19 cellular contexts compared by ENCODE assay signal in genomic region chr12:57826966-57827365, GRCh38. TPM values are rescaled to one million over a fixed set of nuclear protein-coding genes. Genes with fewer than 3 reads are reported as not detected.
DNase-seq lines count a peak whose midpoint lies in the region; ATAC-seq, FAIRE-seq and TF ChIP-seq lines count a peak whose summit lies in the region.
"Had no signal": no experiment of that assay in that cellular context is flagged by ENCODE, and none has a peak within 500 bp of the region (broad histone marks: within the 10 kb centered on the region; RNA-seq: fewer than 3 reads in every experiment).

No MANE protein-coding gene starts in this region.

- no peak for FAIRE-seq in H1 (lab: Jason Lieb, UNC)
- FAIRE-seq: HepG2 had no signal

- no peaks in the 10 kb centered on the region for H3K27me3 Mint-ChIP-seq in stimulated activated naive CD8-positive, alpha-beta T cell treated with anti-CD3 and anti-CD28 coated beads, Interleukin-15, amount 100 ng/mL, for 72 hours
- H3K27me3 Mint-ChIP-seq: activated CD4-positive, alpha-beta T cell treated with anti-CD3 and anti-CD28 coated beads for 36 hours; stimulated activated naive B cell treated with anti-CD40 and anti-IgM and Interleukin-4, amounts not matched to agents 10 μg/mL and 1 μg/mL and 100 μg/mL, for 72 hours had no signal

- H3K4me3 ChIP-seq in H1 (ENCODE audit: extremely low read depth in 1 of 4, insufficient read depth in 2 of 4, low read depth in 3 of 4, low read length in 4 of 4), result no peak overlapping the region
- H3K4me3 ChIP-seq in upper lobe of right lung, result no peak overlapping the region
- no peak overlapping the region for H3K4me3 ChIP-seq in left lung
- H3K4me3 ChIP-seq: HAP-1, heart left ventricle, thyroid gland had no signal

- H2BK12ac ChIP-seq in H1 (ENCODE audit: low read depth, low read length), result no peak overlapping the region

- no peak overlapping the region for H2BK120ac ChIP-seq in H1 (replicated peaks; ENCODE audit: low read depth, low read length)

- CTCF ChIA-PET in H1 (lab: Charles Lee; ENCODE audit: partially characterized antibody), result interaction anchor here (1.1 to 8.6 kb wide), 4 partner anchors 11 to 76 kb away, joined by 3 to 94 read pairs (median 14); no protein-coding TSS in a partner anchor

- intact Hi-C loops in upper lobe of right lung (cut with DNase I), result loop anchor here (5.0 kb wide), 1 partner anchor 75 kb away; no protein-coding TSS in a partner anchor
- intact Hi-C loops in left lung (cut with DNase I), result loop anchor here in 1 of 2 donors (10.0 kb wide), 1 partner anchor 68 kb away; no protein-coding TSS in a partner anchor

- H3K36me3 ChIP-seq in H1 (ENCODE audit: control insufficient read depth in 2 of 4, insufficient read depth in 4 of 4, low read length in 3 of 4) (peaks cover 27 to 74% (median 64%) of the 10 kb centered on the region in 4 experiments), upper lobe of right lung (peaks cover 82% of the 10 kb centered on the region), left lung (peaks cover 26 to 75% of the 10 kb centered on the region in 2 donors)

- H3K14ac ChIP-seq in H1 (ENCODE audit: insufficient read length), result no peak overlapping the region

- no peaks in the 10 kb centered on the region for H3K9me3 Mint-ChIP-seq in stimulated activated naive CD8-positive, alpha-beta T cell treated with anti-CD3 and anti-CD28 coated beads, Interleukin-15, amount 100 ng/mL, for 72 hours
- H3K9me3 Mint-ChIP-seq: stimulated activated naive B cell treated with anti-CD40 and anti-IgM and Interleukin-4, amounts not matched to agents 10 μg/mL and 1 μg/mL and 100 μg/mL, for 72 hours had no signal

- no peak overlapping the region for H2BK15ac ChIP-seq in H1 (ENCODE audit: low read length)

- H2BK20ac ChIP-seq in H1 (ENCODE audit: low read length), result no peak overlapping the region

- H4K91ac ChIP-seq in H1 (replicated peaks; ENCODE audit: insufficient read length, low read length), result no peak overlapping the region

- no peak overlapping the region for H3K4ac ChIP-seq in H1 (replicated peaks; ENCODE audit: insufficient read length, low read depth, low read length)

- H3K23ac ChIP-seq in H1 (ENCODE audit: insufficient read length), result no peak overlapping the region

- H3K27ac ChIP-seq in H1 (ENCODE audit: low read depth, low read length) (no peak overlapping the region), upper lobe of right lung (peak overlapping the region; percentile 49), left lung (peak overlapping the region in 1 of 2 donors; percentile 55)

- H4K8ac ChIP-seq in H1 (ENCODE audit: extremely low read depth, insufficient read depth, low read length), result no peak overlapping the region

- no peaks in the 10 kb centered on the region for H3K9me3 ChIP-seq in H1 (ENCODE audit: insufficient read depth in 2 of 2, low read depth in 1 of 2, low read length in 1 of 2)
- no peaks in the 10 kb centered on the region for H3K9me3 ChIP-seq in upper lobe of right lung
- H3K9me3 ChIP-seq in left lung, result no peaks in the 10 kb centered on the region
- H3K9me3 ChIP-seq: HAP-1, heart left ventricle, thyroid gland had no signal

- H3K4me1 ChIP-seq in H1 (replicated peaks in 1 of 4; ENCODE audit: control insufficient read depth in 3 of 4, insufficient read depth in 4 of 4, low read length in 3 of 4) (peaks cover 0 to 5% (median 1%) of the 10 kb centered on the region in 4 experiments; a peak in 1 of 7 replicates), upper lobe of right lung (peaks cover 43% of the 10 kb centered on the region), left lung (peaks cover 27 to 55% of the 10 kb centered on the region in 2 donors)
- H3K4me1 ChIP-seq: HAP-1 had no signal

- H3K79me1 ChIP-seq in H1 (ENCODE audit: low read depth, low read length), result no peaks in the 10 kb centered on the region

- no peak overlapping the region for H3K9ac ChIP-seq in H1 (replicated peaks in 1 of 4; ENCODE audit: extremely low read depth in 1 of 4, low read depth in 3 of 4, low read length in 3 of 4)

- no peak for TF ChIP-seq EP300 in H1 (IDR thresholded peaks at IDR 0.05; ENCODE audit: borderline replicate concordance in 1 of 2, low read depth in 2 of 2, low read length in 2 of 2)

- H4K5ac ChIP-seq in H1 (ENCODE audit: insufficient read length, low read depth, low read length), result no peak overlapping the region

- TF ChIP-seq POLR2A in H1 (IDR thresholded peaks at IDR 0.05; ENCODE audit: control extremely low read depth in 1 of 2, low read depth in 2 of 2, low read length in 2 of 2), result no peak

- peaks cover 33% of the 10 kb centered on the region for H3K4me1 Mint-ChIP-seq in stimulated activated naive CD8-positive, alpha-beta T cell treated with anti-CD3 and anti-CD28 coated beads, Interleukin-15, amount 100 ng/mL, for 72 hours

- no peak overlapping the region for H2BK5ac ChIP-seq in H1 (ENCODE audit: low read depth, low read length)

- H3K18ac ChIP-seq in H1 (ENCODE audit: extremely low read depth, low read length), result no peak overlapping the region

- no peak for TF ChIP-seq RAD21 in H1 (IDR thresholded peaks at IDR 0.05 in 1 of 2, conservative IDR thresholded peaks at IDR 0.05 in 1 of 2; ENCODE audit: low read depth in 2 of 2, low read length in 2 of 2)

- TF ChIP-seq CTCF in H1 (IDR thresholded peaks at IDR 0.05; ENCODE audit: control extremely low read depth in 1 of 3, insufficient read depth in 1 of 3, low read depth in 1 of 3, low read length in 3 of 3) (no peak), upper lobe of right lung (IDR thresholded peaks at IDR 0.05) (no peak), left lung (IDR thresholded peaks at IDR 0.05) (no peak)

- no peak for ATAC-seq in stimulated activated naive CD8-positive, alpha-beta T cell treated with anti-CD3 and anti-CD28 coated beads, Interleukin-15, amount 100 ng/mL, for 72 hours
- ATAC-seq in stimulated activated naive CD8-positive, alpha-beta T cell treated with anti-CD3 and anti-CD28 coated beads, Interleukin-15, Interleukin-2, amounts not matched to agents 100 U/mL and 50 U/mL, for 24 hours, result no peak
- ATAC-seq in upper lobe of right lung (no peak), left lung (no peak)
- ATAC-seq: activated CD4-positive, alpha-beta T cell treated with anti-CD3 and anti-CD28 coated beads for 36 hours; heart left ventricle; HepG2; Right ventricle myocardium inferior; stimulated activated naive B cell treated with anti-CD40 and anti-IgM and Interleukin-4, amounts not matched to agents 10 μg/mL and 1 μg/mL and 100 μg/mL, for 72 hours had no signal

- H3K4me2 ChIP-seq in H1 (ENCODE audit: insufficient read depth in 1 of 2, low read depth in 2 of 2, low read length in 2 of 2), result no peak overlapping the region

- no peaks in the 10 kb centered on the region for H3K23me2 ChIP-seq in H1 (ENCODE audit: low read depth, low read length)

- 100% methylated on average over 1 of the region's 1 CpG; no CpG with 5 or more reads in 1 of the 2 experiments for WGBS in H1 (ENCODE audit: extremely low coverage in 1 of 2, insufficient coverage in 1 of 2, insufficient read length in 1 of 2, insufficient replicate concordance in 2 of 2, low coverage in 1 of 2, low lambda C conversion rate in 2 of 2, missing lambda C conversion rate in 1 of 2), 2 experiments

- H3K79me2 ChIP-seq in H1 (ENCODE audit: control insufficient read depth in 1 of 2, insufficient read depth in 2 of 2, low read length in 2 of 2), result peaks cover 0 to 25% of the 10 kb centered on the region in 2 experiments; a peak in 3 of 4 replicates

- peaks cover 19 to 26% of the 10 kb centered on the region in 2 experiments for H4K20me1 ChIP-seq in H1 (replicated peaks in 1 of 2; ENCODE audit: control insufficient read depth in 1 of 2, insufficient read depth in 2 of 2, low read length in 2 of 2)

- POLR2A ChIA-PET in H1 (lab: Charles Lee; ENCODE audit: partially characterized antibody), result interaction anchor here (0.9 to 3.9 kb wide), 5 partner anchors 10 to 19 kb away, joined by 3 to 17 read pairs (median 3); no protein-coding TSS in a partner anchor

- H2AK5ac ChIP-seq in H1 (ENCODE audit: low read depth, low read length), result no peak overlapping the region

- H2AFZ ChIP-seq in H1 (ENCODE audit: low read length), result no peak overlapping the region

- no peak for DNase-seq in stimulated activated naive CD8-positive, alpha-beta T cell treated with anti-CD3 and anti-CD28 coated beads, Interleukin-15, amount 100 ng/mL, for 72 hours
- no peak for DNase-seq in stimulated activated naive CD8-positive, alpha-beta T cell treated with anti-CD3 and anti-CD28 coated beads, Interleukin-15, Interleukin-2, amounts not matched to agents 100 U/mL and 50 U/mL, for 24 hours
- DNase-seq in H1 (ENCODE audit: low read depth in 1 of 2, low spot score in 2 of 2) (no peak), upper lobe of right lung (no peak), left lung (no peak), NCI-H345 (lab: John Stamatoyannopoulos, UW) (no peak)
- DNase-seq: activated CD4-positive, alpha-beta T cell treated with anti-CD3 and anti-CD28 coated beads for 36 hours; activated gamma-delta T cell treated with Interleukin-2 at 50 U/mL for 16 hours; DMS53; NCI-H146; NCI-H748 treated with DMSO at 0.1 percent for 48 hours; nucleus accumbens; retina; stimulated activated naive B cell treated with anti-CD40 and anti-IgM and Interleukin-4, amounts not matched to agents 10 μg/mL and 1 μg/mL and 100 μg/mL, for 72 hours; thyroid gland had no signal

- H3K56ac ChIP-seq in H1 (replicated peaks; ENCODE audit: insufficient read length, low read depth, low read length), result no peak overlapping the region

- H3K27me3 ChIP-seq in H1 (replicated peaks in 1 of 4; ENCODE audit: control insufficient read depth in 3 of 4, extremely low read depth in 1 of 4, insufficient read depth in 3 of 4, low read length in 3 of 4) (no peaks in the 10 kb centered on the region), upper lobe of right lung (no peaks in the 10 kb centered on the region), left lung (no peaks in the 10 kb centered on the region)
- H3K27me3 ChIP-seq: heart left ventricle, thyroid gland had no signal

- H3K27ac Mint-ChIP-seq in stimulated activated naive CD8-positive, alpha-beta T cell treated with anti-CD3 and anti-CD28 coated beads, Interleukin-15, amount 100 ng/mL, for 72 hours, result peak overlapping the region; percentile 46 to 63
- H3K27ac Mint-ChIP-seq: activated CD4-positive, alpha-beta T cell treated with anti-CD3 and anti-CD28 coated beads for 36 hours; stimulated activated naive B cell treated with anti-CD40 and anti-IgM and Interleukin-4, amounts not matched to agents 10 μg/mL and 1 μg/mL and 100 μg/mL, for 72 hours had no signal

- no peak overlapping the region for H3K4me3 Mint-ChIP-seq in stimulated activated naive CD8-positive, alpha-beta T cell treated with anti-CD3 and anti-CD28 coated beads, Interleukin-15, amount 100 ng/mL, for 72 hours
- H3K4me3 Mint-ChIP-seq: activated CD4-positive, alpha-beta T cell treated with anti-CD3 and anti-CD28 coated beads for 36 hours; stimulated activated naive B cell treated with anti-CD40 and anti-IgM and Interleukin-4, amounts not matched to agents 10 μg/mL and 1 μg/mL and 100 μg/mL, for 72 hours had no signal

RNA-seq across cellular contexts. Expression of gene AVIL, which starts 8.4 kb away (rescaled TPM):
- total RNA-seq in H1 (2021; fragmentation: NEBNext Ultra II Directional; extraction: Animal tissue kit (Norgen Biotek cat#: 25700)), result 0.39 and 1.1 TPM in 2 replicates
- polyA plus RNA-seq in H1 (2011; rRNA removed), result 0.06 and 0.11 TPM in 2 replicates
- 0.25 TPM for polyA plus RNA-seq in H1 (2011; cell fraction: cytosol; rRNA removed)
- polyA plus RNA-seq in H1 (2011; cell fraction: nucleus; rRNA removed), result 0.70 TPM
- polyA plus RNA-seq in H1 (2012, experiment 1 of 2), result 0.56 to 1.3 TPM (median 0.96 TPM) in 4 replicates
- polyA plus RNA-seq in H1 (2012, experiment 2 of 2), result 0.17 TPM
- polyA plus RNA-seq in H1 (2013, experiment 1 of 2), result 0.24 TPM
- polyA plus RNA-seq in H1 (2013, experiment 2 of 2), result 0.15 TPM
- 0.22 and 0.32 TPM in 2 replicates for polyA minus RNA-seq in H1 (2011; rRNA and poly(A)+ RNA removed)
- polyA minus RNA-seq in H1 (2011; cell fraction: cytosol; rRNA and poly(A)+ RNA removed), result not detected
- 0.90 TPM for polyA minus RNA-seq in H1 (2011; cell fraction: nucleus; rRNA and poly(A)+ RNA removed)
- total RNA-seq in upper lobe of right lung, result 11.3 TPM
- 10 to 100 TPM; 10.5 to 12.8 TPM for total RNA-seq in left lung

RNA-seq across cellular contexts. Expression of gene CTDSP2, which starts 19.6 kb away (rescaled TPM):
- 91.7 and 93.7 TPM in 2 replicates for total RNA-seq in H1 (2021; fragmentation: NEBNext Ultra II Directional; extraction: Animal tissue kit (Norgen Biotek cat#: 25700))
- polyA plus RNA-seq in H1 (2011; rRNA removed), result 71.3 and 129 TPM in 2 replicates
- 115 TPM for polyA plus RNA-seq in H1 (2011; cell fraction: cytosol; rRNA removed)
- polyA plus RNA-seq in H1 (2011; cell fraction: nucleus; rRNA removed), result 118 TPM
- polyA plus RNA-seq in H1 (2012, experiment 1 of 2), result 72.3 to 87.9 TPM (median 83.7 TPM) in 4 replicates
- polyA plus RNA-seq in H1 (2012, experiment 2 of 2), result 64.0 TPM
- polyA plus RNA-seq in H1 (2013, experiment 1 of 2), result 41.6 TPM
- 42.0 TPM for polyA plus RNA-seq in H1 (2013, experiment 2 of 2)
- 144 and 145 TPM in 2 replicates for polyA minus RNA-seq in H1 (2011; rRNA and poly(A)+ RNA removed)
- 75.4 TPM for polyA minus RNA-seq in H1 (2011; cell fraction: cytosol; rRNA and poly(A)+ RNA removed)
- 79.4 TPM for polyA minus RNA-seq in H1 (2011; cell fraction: nucleus; rRNA and poly(A)+ RNA removed)
- total RNA-seq in upper lobe of right lung (217 TPM), left lung (100 to 1,000 TPM; 179 to 210 TPM)

RNA-seq across cellular contexts. Expression of gene TSFM, which starts 44.4 kb away (rescaled TPM):
- 47.9 and 49.8 TPM in 2 replicates for total RNA-seq in H1 (2021; fragmentation: NEBNext Ultra II Directional; extraction: Animal tissue kit (Norgen Biotek cat#: 25700))
- 17.4 and 21.5 TPM in 2 replicates for polyA plus RNA-seq in H1 (2011; rRNA removed)
- 23.9 TPM for polyA plus RNA-seq in H1 (2011; cell fraction: cytosol; rRNA removed)
- polyA plus RNA-seq in H1 (2011; cell fraction: nucleus; rRNA removed), result 18.6 TPM
- 37.4 to 44.0 TPM (median 42.7 TPM) in 4 replicates for polyA plus RNA-seq in H1 (2012, experiment 1 of 2)
- 29.3 TPM for polyA plus RNA-seq in H1 (2012, experiment 2 of 2)
- polyA plus RNA-seq in H1 (2013, experiment 1 of 2), result 29.8 TPM
- polyA plus RNA-seq in H1 (2013, experiment 2 of 2), result 31.4 TPM
- 6.6 and 9.6 TPM in 2 replicates for polyA minus RNA-seq in H1 (2011; rRNA and poly(A)+ RNA removed)
- polyA minus RNA-seq in H1 (2011; cell fraction: cytosol; rRNA and poly(A)+ RNA removed), result 10.9 TPM
- polyA minus RNA-seq in H1 (2011; cell fraction: nucleus; rRNA and poly(A)+ RNA removed), result 12.8 TPM
- 24.3 TPM for total RNA-seq in upper lobe of right lung
- 10 to 100 TPM; 25.6 to 26.2 TPM for total RNA-seq in left lung

RNA-seq across cellular contexts. Expression of gene EEF1AKMT3, which starts 54.6 kb away (rescaled TPM):
- 3.1 and 3.8 TPM in 2 replicates for total RNA-seq in H1 (2021; fragmentation: NEBNext Ultra II Directional; extraction: Animal tissue kit (Norgen Biotek cat#: 25700))
- polyA plus RNA-seq in H1 (2011; rRNA removed), result 3.6 and 4.4 TPM in 2 replicates
- 4.2 TPM for polyA plus RNA-seq in H1 (2011; cell fraction: cytosol; rRNA removed)
- polyA plus RNA-seq in H1 (2011; cell fraction: nucleus; rRNA removed), result 3.5 TPM
- 3.3 to 5.1 TPM (median 4.8 TPM) in 4 replicates for polyA plus RNA-seq in H1 (2012, experiment 1 of 2)
- polyA plus RNA-seq in H1 (2012, experiment 2 of 2), result 1.9 TPM
- polyA plus RNA-seq in H1 (2013, experiment 1 of 2), result 2.0 TPM
- polyA plus RNA-seq in H1 (2013, experiment 2 of 2), result 1.8 TPM
- 4.0 and 6.4 TPM in 2 replicates for polyA minus RNA-seq in H1 (2011; rRNA and poly(A)+ RNA removed)
- 3.2 TPM for polyA minus RNA-seq in H1 (2011; cell fraction: cytosol; rRNA and poly(A)+ RNA removed)
- polyA minus RNA-seq in H1 (2011; cell fraction: nucleus; rRNA and poly(A)+ RNA removed), result 5.9 TPM
- total RNA-seq in upper lobe of right lung (8.0 TPM), left lung (1 to 10 TPM; 6.2 to 6.3 TPM)

RNA-seq across cellular contexts. Expression of gene METTL1, which starts 55.1 kb away (rescaled TPM):
- 41.9 and 46.0 TPM in 2 replicates for total RNA-seq in H1 (2021; fragmentation: NEBNext Ultra II Directional; extraction: Animal tissue kit (Norgen Biotek cat#: 25700))
- polyA plus RNA-seq in H1 (2011; rRNA removed), result 37.9 and 40.5 TPM in 2 replicates
- polyA plus RNA-seq in H1 (2011; cell fraction: cytosol; rRNA removed), result 40.3 TPM
- polyA plus RNA-seq in H1 (2011; cell fraction: nucleus; rRNA removed), result 64.0 TPM
- 43.4 to 54.7 TPM (median 44.5 TPM) in 4 replicates for polyA plus RNA-seq in H1 (2012, experiment 1 of 2)
- polyA plus RNA-seq in H1 (2012, experiment 2 of 2), result 25.7 TPM
- 21.5 TPM for polyA plus RNA-seq in H1 (2013, experiment 1 of 2)
- 20.7 TPM for polyA plus RNA-seq in H1 (2013, experiment 2 of 2)
- polyA minus RNA-seq in H1 (2011; rRNA and poly(A)+ RNA removed), result 43.2 and 49.7 TPM in 2 replicates
- polyA minus RNA-seq in H1 (2011; cell fraction: cytosol; rRNA and poly(A)+ RNA removed), result 20.9 TPM
- 42.7 TPM for polyA minus RNA-seq in H1 (2011; cell fraction: nucleus; rRNA and poly(A)+ RNA removed)
- total RNA-seq in upper lobe of right lung, result 26.9 TPM
- 10 to 100 TPM; 17.3 to 39.2 TPM for total RNA-seq in left lung
